In the genomic region with DNA sequence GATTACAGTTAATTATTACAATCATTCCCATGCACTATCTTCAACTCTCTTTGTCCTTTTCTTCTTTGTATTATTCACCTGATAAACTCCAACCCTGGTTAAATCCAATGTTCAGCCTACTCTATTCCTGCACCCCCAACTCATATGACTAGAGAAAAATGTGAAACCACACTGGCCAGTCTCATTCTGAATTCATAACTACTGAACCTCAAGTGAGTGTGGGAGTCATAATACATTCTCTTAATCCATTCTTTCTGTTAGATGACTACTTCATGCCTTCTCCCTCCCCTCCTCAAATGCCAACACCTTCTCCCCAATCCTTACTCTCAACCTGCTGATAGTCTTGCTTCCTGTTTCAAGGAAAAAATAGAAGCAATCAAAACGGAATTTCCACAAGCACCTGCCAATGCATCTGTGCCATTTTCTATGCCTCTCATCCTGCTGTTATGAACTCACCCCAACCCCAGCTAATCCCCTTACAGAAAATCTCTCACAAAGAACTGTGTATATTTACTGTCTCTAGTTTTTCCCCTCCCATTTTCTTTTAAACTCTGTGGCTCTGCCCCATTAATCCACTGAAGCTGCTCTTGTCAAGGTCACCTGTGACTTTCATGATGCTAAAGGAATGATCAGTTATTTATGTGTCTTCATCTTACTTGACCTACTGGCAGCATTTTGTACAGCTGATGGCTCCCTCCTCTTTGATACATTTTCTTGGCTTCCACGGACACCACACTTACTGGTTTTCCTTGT, we compare ENCODE assay signal across 18 cellular contexts.
"Had no signal": no experiment of that assay in that cellular context is flagged by ENCODE, and none has a peak within 500 bp of the region (broad histone marks: within the 10 kb centered on the region; RNA-seq: fewer than 3 reads in every experiment).

No MANE protein-coding gene starts in this region.

- H3K4me3 ChIP-seq: breast epithelium, lung, pancreas, sigmoid colon, thyroid gland had no signal

- H3K4me3 Mint-ChIP-seq: activated T-helper 1 cell treated with anti-CD3 and anti-CD28 coated beads, Interleukin-12 subunit alpha, Interleukin-12 subunit beta, Interleukin-2, Interleukin-4 antibody, amounts not matched to agents 30 ng/mL and 10 ng/mL and 1 ng/mL, durations not matched to agents 14 hours and 24 hours and 36 hours; natural killer cell; stimulated activated naive B cell treated with anti-CD40 and anti-IgM and Interleukin-4, amounts not matched to agents 10 μg/mL and 1 μg/mL and 100 μg/mL, for 72 hours had no signal

- ATAC-seq: left lobe of liver; natural killer cell; pancreas; stimulated activated naive B cell treated with anti-CD40 and anti-IgM and Interleukin-4, amounts not matched to agents 10 μg/mL and 1 μg/mL and 100 μg/mL, for 72 hours had no signal

- H3K36me3 ChIP-seq: breast epithelium, neutrophil, pancreas, sigmoid colon, thyroid gland had no signal

- H3K27ac Mint-ChIP-seq: activated T-helper 1 cell treated with anti-CD3 and anti-CD28 coated beads, Interleukin-12 subunit alpha, Interleukin-12 subunit beta, Interleukin-2, Interleukin-4 antibody, amounts not matched to agents 30 ng/mL and 10 ng/mL and 1 ng/mL, durations not matched to agents 14 hours and 24 hours and 36 hours; natural killer cell; stimulated activated naive B cell treated with anti-CD40 and anti-IgM and Interleukin-4, amounts not matched to agents 10 μg/mL and 1 μg/mL and 100 μg/mL, for 72 hours had no signal

- H3K27me3 ChIP-seq: breast epithelium, neutrophil, pancreas, sigmoid colon, thyroid gland had no signal

- H3K9me3 ChIP-seq: breast epithelium, neutrophil, pancreas, sigmoid colon, thyroid gland had no signal

- H3K27me3 Mint-ChIP-seq: stimulated activated naive B cell treated with anti-CD40 and anti-IgM and Interleukin-4, amounts not matched to agents 10 μg/mL and 1 μg/mL and 100 μg/mL, for 72 hours had no signal

- DNase-seq: activated CD4-positive, CD25-positive, alpha-beta regulatory T cell treated with anti-CD3 and anti-CD28 coated beads, Interleukin-2, amount 50 U/mL, for 72 hours; activated naive CD4-positive, alpha-beta T cell treated with Interleukin-2 at 50 U/mL for 16 hours; cortex of kidney; erythroblast; hypothalamus; islet precursor cell; natural killer cell; pancreas; sigmoid colon; stimulated activated CD4-positive, alpha-beta T cell treated with anti-CD3 and anti-CD28 coated beads, Interleukin-4, amount 100 ng/mL, for 24 hours; stimulated activated naive B cell treated with anti-CD40 and anti-IgM and Interleukin-4, amounts not matched to agents 10 μg/mL and 1 μg/mL and 100 μg/mL, for 72 hours; T1000; thyroid gland had no signal

- H3K9me3 Mint-ChIP-seq: activated T-helper 1 cell treated with anti-CD3 and anti-CD28 coated beads, Interleukin-12 subunit alpha, Interleukin-12 subunit beta, Interleukin-2, Interleukin-4 antibody, amounts not matched to agents 30 ng/mL and 10 ng/mL and 1 ng/mL, durations not matched to agents 14 hours and 24 hours and 36 hours; natural killer cell; stimulated activated naive B cell treated with anti-CD40 and anti-IgM and Interleukin-4, amounts not matched to agents 10 μg/mL and 1 μg/mL and 100 μg/mL, for 72 hours had no signal

- H3K36me3 Mint-ChIP-seq: natural killer cell; stimulated activated naive B cell treated with anti-CD40 and anti-IgM and Interleukin-4, amounts not matched to agents 10 μg/mL and 1 μg/mL and 100 μg/mL, for 72 hours had no signal

- H3K4me1 ChIP-seq: breast epithelium had no signal

- H3K4me1 Mint-ChIP-seq: natural killer cell had no signal
